ENCODE assay signal across 2 cellular contexts in genomic region chr1:229148041-229148671, GRCh38.
A peak's percentile ranks its signal among the peaks of the same experiment; 100 is the strongest.
TF ChIP-seq lines count a peak whose summit lies in the region.

No MANE protein-coding gene starts in this region.

TF ChIP-seq in HEK293, 187 proteins besides CTCF, POLR2A, EP300 and RAD21 (continued from another document and continues in another):
- no peak for TF ChIP-seq ZNF449 (tag by site-specific recombination; IDR thresholded peaks at IDR 0.05)
- TF ChIP-seq ZNF146 (tag by site-specific recombination; IDR thresholded peaks at IDR 0.05) = no peak
- no peak; the same call in 1 of the 2 replicates for TF ChIP-seq ZNF394 (tag by site-specific recombination; IDR thresholded peaks at IDR 0.05; ENCODE audit: borderline replicate concordance)
- TF ChIP-seq ZSCAN30 (tag by site-specific recombination; IDR thresholded peaks at IDR 0.05) = no peak
- TF ChIP-seq ZNF501 (tag by site-specific recombination; IDR thresholded peaks at IDR 0.05) = no peak
- peak; percentile 81 for TF ChIP-seq ZNF341 (tag by site-specific recombination; IDR thresholded peaks at IDR 0.05; ENCODE audit: low read depth)
- TF ChIP-seq ELK4 (IDR thresholded peaks at IDR 0.05; ENCODE audit: borderline replicate concordance, low read depth, low read length) = no peak
- no peak for TF ChIP-seq ZNF404 (tag by site-specific recombination; IDR thresholded peaks at IDR 0.05)
- TF ChIP-seq ZNF311 (tag by site-specific recombination; IDR thresholded peaks at IDR 0.05; ENCODE audit: borderline replicate concordance) = no peak
- TF ChIP-seq RBAK (tag by site-specific recombination; IDR thresholded peaks at IDR 0.05) = no peak
- TF ChIP-seq GLI4 (tag by site-specific recombination; IDR thresholded peaks at IDR 0.05) = no peak
- TF ChIP-seq ZNF585B (tag by site-specific recombination; IDR thresholded peaks at IDR 0.05) = no peak
- TF ChIP-seq ZNF645 (tag by site-specific recombination; IDR thresholded peaks at IDR 0.05) = no peak
- no peak for TF ChIP-seq ZNF350 (tag by site-specific recombination; IDR thresholded peaks at IDR 0.05)
- TF ChIP-seq KLF9 (tag by site-specific recombination; IDR thresholded peaks at IDR 0.05; ENCODE audit: low read depth) = no peak
- no peak for TF ChIP-seq ZNF121 (tag by site-specific recombination; IDR thresholded peaks at IDR 0.05)
- no peak for TF ChIP-seq ZNF169 (tag by site-specific recombination; IDR thresholded peaks at IDR 0.05)
- no peak for TF ChIP-seq ZNF280C (tag by site-specific recombination; IDR thresholded peaks at IDR 0.05)
- peak; percentile 86; the same call in 1 of the 2 replicates for TF ChIP-seq OVOL3 (tag by site-specific recombination; IDR thresholded peaks at IDR 0.05)
- no peak for TF ChIP-seq ZNF510 (tag by site-specific recombination; IDR thresholded peaks at IDR 0.05; ENCODE audit: insufficient replicate concordance)
- peak; percentile 96 for TF ChIP-seq EGR2 (tag by site-specific recombination; IDR thresholded peaks at IDR 0.05; ENCODE audit: low read depth)
- no peak for TF ChIP-seq ZNF148 (tag by site-specific recombination; IDR thresholded peaks at IDR 0.05; ENCODE audit: borderline replicate concordance)
- TF ChIP-seq ZNF132 (tag by site-specific recombination; IDR thresholded peaks at IDR 0.05; ENCODE audit: borderline replicate concordance) = no peak
- TF ChIP-seq SCRT1 (tag by site-specific recombination; IDR thresholded peaks at IDR 0.05; ENCODE audit: borderline replicate concordance) = no peak
- no peak for TF ChIP-seq MEIS1 (CRISPR knock-in tag; IDR thresholded peaks at IDR 0.05; ENCODE audit: borderline replicate concordance)
- TF ChIP-seq ZFP37 (tag by site-specific recombination; IDR thresholded peaks at IDR 0.05) = no peak

TF ChIP-seq in K562, 482 proteins besides CTCF, POLR2A, EP300 and RAD21 (continued from another document and continues in another):
- peak in 1 of 2 experiments; percentile 83; a peak in 2 of 4 replicates for TF ChIP-seq MLLT1 (IDR thresholded peaks at IDR 0.05)
- TF ChIP-seq GMEB1 (CRISPR knock-in tag; IDR thresholded peaks at IDR 0.05) = no peak
- TF ChIP-seq RB1 (IDR thresholded peaks at IDR 0.05; ENCODE audit: low read depth) = no peak
- TF ChIP-seq MXI1 (IDR thresholded peaks at IDR 0.05; ENCODE audit: low read depth, low read length) = no peak
- no peak for TF ChIP-seq ZBTB49 (CRISPR knock-in tag; IDR thresholded peaks at IDR 0.05; ENCODE audit: borderline replicate concordance)
- no peak for TF ChIP-seq FUS (optimal IDR thresholded peaks at IDR 0.05; ENCODE audit: low read depth, low read length)
- TF ChIP-seq CBX3 (IDR thresholded peaks at IDR 0.05; ENCODE audit: borderline replicate concordance in 1 of 2, low read length in 2 of 2) = no peak
- TF ChIP-seq ZNF77 (CRISPR knock-in tag; IDR thresholded peaks at IDR 0.05) = no peak
- TF ChIP-seq LCOR (CRISPR knock-in tag; IDR thresholded peaks at IDR 0.05) = no peak
- no peak for TF ChIP-seq ETV6 (IDR thresholded peaks at IDR 0.05; ENCODE audit: borderline replicate concordance in 1 of 2, low read depth in 2 of 2, low read length in 1 of 2)
- TF ChIP-seq ETV6 (CRISPR knock-in tag; IDR thresholded peaks at IDR 0.05; ENCODE audit: borderline replicate concordance) = no peak
- no peak for TF ChIP-seq MCM7 (IDR thresholded peaks at IDR 0.05)
- TF ChIP-seq MIER1 (IDR thresholded peaks at IDR 0.05; ENCODE audit: low read depth) = no peak
- TF ChIP-seq ZSCAN29 (IDR thresholded peaks at IDR 0.05) = no peak
- TF ChIP-seq PHF20 (IDR thresholded peaks at IDR 0.05; ENCODE audit: partially characterized antibody) = peak; percentile 23
- no peak for TF ChIP-seq HIVEP1 (CRISPR knock-in tag; IDR thresholded peaks at IDR 0.05)
- TF ChIP-seq GTF2E2 (tag; IDR thresholded peaks at IDR 0.05) = no peak
- TF ChIP-seq ZC3H11A (IDR thresholded peaks at IDR 0.05; ENCODE audit: low read depth, low read length) = no peak
- no peak for TF ChIP-seq ZNF668 (CRISPR knock-in tag; IDR thresholded peaks at IDR 0.05)
- no peak for TF ChIP-seq ZNF184 (CRISPR knock-in tag; IDR thresholded peaks at IDR 0.05)
- no peak for TF ChIP-seq POLR2B (IDR thresholded peaks at IDR 0.05; ENCODE audit: low read depth, partially characterized antibody)
- TF ChIP-seq PRMT5 (CRISPR knock-in tag; IDR thresholded peaks at IDR 0.05) = no peak
- no peak for TF ChIP-seq ZNF431 (CRISPR knock-in tag; IDR thresholded peaks at IDR 0.05)
- TF ChIP-seq ZFPM2 (CRISPR knock-in tag; IDR thresholded peaks at IDR 0.05) = no peak
- no peak for TF ChIP-seq SMC3 (conservative IDR thresholded peaks at IDR 0.05; ENCODE audit: insufficient read depth, low read depth, low read length)
- no peak for TF ChIP-seq E2F3 (CRISPR knock-in tag; IDR thresholded peaks at IDR 0.05)
- peak; percentile 57 for TF ChIP-seq EGR1 (conservative IDR thresholded peaks at IDR 0.05)
- no peak for TF ChIP-seq ZNF253 (CRISPR knock-in tag; conservative IDR thresholded peaks at IDR 0.05)
- peak; percentile 92 for TF ChIP-seq CBFB (CRISPR knock-in tag; IDR thresholded peaks at IDR 0.05)
- no peak for TF ChIP-seq HDGF (IDR thresholded peaks at IDR 0.05)
- no peak for TF ChIP-seq HCFC1 (IDR thresholded peaks at IDR 0.05; ENCODE audit: low read depth, low read length)
- TF ChIP-seq NBN (IDR thresholded peaks at IDR 0.05; ENCODE audit: low read depth) = peak; percentile 46; the same call in 1 of the 2 replicates
- no peak for TF ChIP-seq THRA (IDR thresholded peaks at IDR 0.05)
- TF ChIP-seq ZNF146 (CRISPR knock-in tag; IDR thresholded peaks at IDR 0.05; ENCODE audit: unreplicated experiment) = no peak
- no peak for TF ChIP-seq ESRRB (CRISPR knock-in tag; IDR thresholded peaks at IDR 0.05; ENCODE audit: borderline replicate concordance)
- no peak for TF ChIP-seq TAF9B (IDR thresholded peaks at IDR 0.05; ENCODE audit: partially characterized antibody)
- no peak for TF ChIP-seq ZNF280B (CRISPR knock-in tag; IDR thresholded peaks at IDR 0.05)
- TF ChIP-seq SAFB (IDR thresholded peaks at IDR 0.05; ENCODE audit: borderline replicate concordance, low read depth, low read length) = no peak
- peak; percentile 70 for TF ChIP-seq FOSL1 (tag; conservative IDR thresholded peaks at IDR 0.05)
- no peak for TF ChIP-seq ETV1 (tag; conservative IDR thresholded peaks at IDR 0.05; ENCODE audit: low read depth)
- no peak for TF ChIP-seq ILK (tag; IDR thresholded peaks at IDR 0.05; ENCODE audit: borderline replicate concordance, low read depth)
- TF ChIP-seq MAFK (IDR thresholded peaks at IDR 0.05; ENCODE audit: low read length) = no peak
- no peak for TF ChIP-seq GTF2B (IDR thresholded peaks at IDR 0.05; ENCODE audit: extremely low read depth, insufficient read length)
- TF ChIP-seq PREB (CRISPR knock-in tag; IDR thresholded peaks at IDR 0.05) = no peak
- no peak for TF ChIP-seq ZBTB17 (CRISPR knock-in tag; IDR thresholded peaks at IDR 0.05)
- no peak for TF ChIP-seq ZNF589 (CRISPR knock-in tag; IDR thresholded peaks at IDR 0.05; ENCODE audit: low read depth)
- no peak for TF ChIP-seq MEF2A (IDR thresholded peaks at IDR 0.05; ENCODE audit: control insufficient read depth, low read depth, low read length)
- TF ChIP-seq ZNF507 (tag; conservative IDR thresholded peaks at IDR 0.05) = no peak
- no peak for TF ChIP-seq CTCFL (IDR thresholded peaks at IDR 0.05; ENCODE audit: borderline replicate concordance, insufficient read depth, low read depth, low read length, poor library complexity, severe bottlenecking)
- TF ChIP-seq MAFF (IDR thresholded peaks at IDR 0.05; ENCODE audit: low read length) = no peak
